8 cellular contexts compared by ENCODE assay signal in genomic region chr15:65285291-65286068, GRCh38. TPM values are rescaled to one million over a fixed set of nuclear protein-coding genes. Genes with fewer than 3 reads are reported as not detected.
A peak's percentile ranks its signal among the peaks of the same experiment; 100 is the strongest.
DNase-seq lines count a peak whose midpoint lies in the region; ATAC-seq and TF ChIP-seq lines count a peak whose summit lies in the region.

No MANE protein-coding gene starts in this region.

- peaks cover 20% of the 10 kb centered on the region for H3K4me1 ChIP-seq in KMS-11 (ENCODE audit: low read depth, poor library complexity, severe bottlenecking)

- H3K4me3 ChIP-seq in AG09309 (ENCODE audit: control insufficient read depth, low read depth, low read length) (peak overlapping the region; percentile 83), KMS-11 (IDR thresholded peaks at IDR 0.05; ENCODE audit: insufficient read depth, low read depth, low read length) (no peak overlapping the region)

- H3K27me3 ChIP-seq in KMS-11 (ENCODE audit: insufficient read depth, low read depth) = no peaks in the 10 kb centered on the region

- TF ChIP-seq CTCF in AG09309 (IDR thresholded peaks at IDR 0.05; ENCODE audit: control insufficient read depth, insufficient read depth, low read depth, low read length, missing control alignments) (no peak), KMS-11 (conservative IDR thresholded peaks at IDR 0.05; ENCODE audit: low read depth, low read length) (no peak)

- no peaks in the 10 kb centered on the region for H4K20me1 ChIP-seq in KMS-11 (ENCODE audit: insufficient read depth)

- H3K27ac Mint-ChIP-seq in central memory CD8-positive, alpha-beta T cell (ENCODE audit: low read depth) = peak overlapping the region; percentile 91
- peak overlapping the region; percentile 83 to 95 (median 88) for H3K27ac Mint-ChIP-seq in naive B cell

- peaks cover 44% of the 10 kb centered on the region for H3K4me1 Mint-ChIP-seq in central memory CD8-positive, alpha-beta T cell
- peaks cover 18 to 50% (median 33%) of the 10 kb centered on the region in 3 donors for H3K4me1 Mint-ChIP-seq in naive B cell

- H3K4me2 ChIP-seq in KMS-11 = peak overlapping the region; percentile 66

- H3K36me3 Mint-ChIP-seq in central memory CD8-positive, alpha-beta T cell (ENCODE audit: insufficient read depth) = peaks cover 8% of the 10 kb centered on the region
- H3K36me3 Mint-ChIP-seq in naive B cell = no peaks in the 10 kb centered on the region

- no peaks in the 10 kb centered on the region for H3K9me3 Mint-ChIP-seq in central memory CD8-positive, alpha-beta T cell
- H3K9me3 Mint-ChIP-seq in naive B cell = no peaks in the 10 kb centered on the region

- H3K9ac ChIP-seq in KMS-11 = peak overlapping the region; percentile 67; the same call in 1 of the 2 replicates

- peak overlapping the region; percentile 64; the same call in 1 of the 2 replicates for H3K27ac ChIP-seq in KMS-11

- peak overlapping the region; percentile 86 for H3K4me3 Mint-ChIP-seq in central memory CD8-positive, alpha-beta T cell
- peak overlapping the region; percentile 82 to 95 (median 91) for H3K4me3 Mint-ChIP-seq in naive B cell

- H3K27me3 Mint-ChIP-seq in central memory CD8-positive, alpha-beta T cell = no peaks in the 10 kb centered on the region
- no peaks in the 10 kb centered on the region for H3K27me3 Mint-ChIP-seq in naive B cell

- no peaks in the 10 kb centered on the region for H3K36me3 ChIP-seq in KMS-11 (ENCODE audit: insufficient read depth)

- no peak for ATAC-seq in central memory CD8-positive, alpha-beta T cell (replicated peaks; ENCODE audit: extremely low read depth, poor library complexity, severe bottlenecking)
- ATAC-seq in naive B cell (ENCODE audit: low read depth in 2 of 2) (no peak), HG03280 (IDR thresholded peaks at IDR 0.05; ENCODE audit: unreplicated experiment) (no peak)

- H3K79me2 ChIP-seq in KMS-11 (ENCODE audit: insufficient read depth, low read depth) = no peaks in the 10 kb centered on the region

- DNase-seq in AG09309 (ENCODE audit: low read depth) (no peak), naive B cell (no peak), kidney glomerular epithelial cell (lab: John Stamatoyannopoulos, UW) (no peak), occipital lobe (lab: John Stamatoyannopoulos, UW) (no peak), DMS53 (lab: John Stamatoyannopoulos, UW) (no peak)
- no peak for DNase-seq in central memory CD8-positive, alpha-beta T cell (ENCODE audit: low spot score in 2 of 2)

- H2AFZ ChIP-seq in KMS-11 (ENCODE audit: low read depth) = peak overlapping the region; percentile 97

RNA-seq across cellular contexts. Expression of gene PARP16, which starts 1.2 kb away (rescaled TPM):
- 10 to 100 TPM; 18.6 to 32.9 (median 27.6) TPM for polyA plus RNA-seq in naive B cell (ENCODE audit: low read depth in 6 of 6)
- 7.3 TPM for total RNA-seq in occipital lobe

RNA-seq across cellular contexts. Expression of gene RNU5A-1, which starts 10.4 kb away (rescaled TPM):
- polyA plus RNA-seq in naive B cell (ENCODE audit: low read depth in 6 of 6) = not detected
- not detected for total RNA-seq in occipital lobe

RNA-seq across cellular contexts. Expression of gene RNU5B-1, which starts 19.0 kb away (rescaled TPM):
- not detected for polyA plus RNA-seq in naive B cell (ENCODE audit: low read depth in 6 of 6)
- total RNA-seq in occipital lobe = not detected
